11 cellular contexts compared by ENCODE assay signal in genomic region chr4:41418444-41418843, GRCh38.
DNase-seq lines count a peak whose midpoint lies in the region; ATAC-seq and TF ChIP-seq lines count a peak whose summit lies in the region.
"Had no signal": no experiment of that assay in that cellular context is flagged by ENCODE, and none has a peak within 500 bp of the region (broad histone marks: within the 10 kb centered on the region; RNA-seq: fewer than 3 reads in every experiment).

No MANE protein-coding gene starts in this region.

- H3K27me3 ChIP-seq in cardiac muscle cell, result peaks cover 7% of the 10 kb centered on the region
- H3K27me3 ChIP-seq in osteoblast (ENCODE audit: insufficient read depth, low read length), result no peaks in the 10 kb centered on the region
- no peaks in the 10 kb centered on the region for H3K27me3 ChIP-seq in hepatocyte

- in situ Hi-C loops in GM13976 (cut with MboI; ENCODE audit: low sequenced_read_pairs, unreplicated experiment), result no loop called here

- no peak for TF ChIP-seq CTCF in AG10803 (conservative IDR thresholded peaks at IDR 0.05; ENCODE audit: low read length)
- no peak for TF ChIP-seq CTCF in cardiac muscle cell (IDR thresholded peaks at IDR 0.05; ENCODE audit: low read depth, low read length)
- TF ChIP-seq CTCF in osteoblast (IDR thresholded peaks at IDR 0.05; ENCODE audit: extremely low read depth, low read depth, low read length), result no peak
- TF ChIP-seq CTCF in hepatocyte (IDR thresholded peaks at IDR 0.05; ENCODE audit: poor library complexity), result no peak
- no peak for TF ChIP-seq CTCF in GM13976 (IDR thresholded peaks at IDR 0.05; ENCODE audit: borderline replicate concordance, control extremely low read depth, extremely low read depth, insufficient read depth, missing control alignments)

- H4K20me1 ChIP-seq in osteoblast (ENCODE audit: insufficient read depth, low read length), result no peaks in the 10 kb centered on the region
- H4K20me1 ChIP-seq in hepatocyte (ENCODE audit: insufficient read depth, poor library complexity, severe bottlenecking), result no peaks in the 10 kb centered on the region
- H4K20me1 ChIP-seq: BLaER1 treated with 17β-estradiol and CSF1 and Interleukin-3, amounts not matched to agents 10 nM and 100 nM had no signal

- H3K4me2 ChIP-seq in osteoblast (ENCODE audit: insufficient read depth, low read length) (no peak overlapping the region), hepatocyte (no peak overlapping the region)
- H3K4me2 ChIP-seq: BLaER1 treated with 17β-estradiol and CSF1 and Interleukin-3, amounts not matched to agents 10 nM and 100 nM had no signal

- WGBS in hepatocyte (ENCODE audit: low lambda C conversion rate, missing lambda C conversion rate), result 51% methylated on average over 8 of the region's 8 CpGs

- no peaks in the 10 kb centered on the region for H3K36me3 ChIP-seq in cardiac muscle cell
- no peaks in the 10 kb centered on the region for H3K36me3 ChIP-seq in osteoblast (ENCODE audit: insufficient read depth, low read length)
- no peaks in the 10 kb centered on the region for H3K36me3 ChIP-seq in hepatocyte (replicated peaks; ENCODE audit: insufficient read depth, low read depth)
- H3K36me3 ChIP-seq: BLaER1 treated with 17β-estradiol and CSF1 and Interleukin-3, amounts not matched to agents 10 nM and 100 nM had no signal

- no peaks in the 10 kb centered on the region for H3K4me1 ChIP-seq in cardiac muscle cell (ENCODE audit: low read depth)
- no peaks in the 10 kb centered on the region for H3K4me1 ChIP-seq in osteoblast (ENCODE audit: insufficient read depth, low read length)
- no peaks in the 10 kb centered on the region for H3K4me1 ChIP-seq in hepatocyte (ENCODE audit: insufficient read depth)

- H3K4me3 ChIP-seq in AG10803 (ENCODE audit: low read length) (no peak overlapping the region), cardiac muscle cell (no peak overlapping the region), osteoblast (ENCODE audit: insufficient read depth, low read length) (no peak overlapping the region), hepatocyte (no peak overlapping the region)
- H3K4me3 ChIP-seq: BLaER1 treated with 17β-estradiol and CSF1 and Interleukin-3, amounts not matched to agents 10 nM and 100 nM had no signal

- no peak for ATAC-seq in GM19452 (IDR thresholded peaks at IDR 0.05; ENCODE audit: unreplicated experiment)

- H3K9me2 ChIP-seq in hepatocyte (replicated peaks; ENCODE audit: insufficient read depth), result no peaks in the 10 kb centered on the region

- H2AFZ ChIP-seq in osteoblast (ENCODE audit: low read length) (no peak overlapping the region), hepatocyte (no peak overlapping the region)

- H3K27ac ChIP-seq in cardiac muscle cell, result no peak overlapping the region
- no peak overlapping the region for H3K27ac ChIP-seq in osteoblast (ENCODE audit: low read depth, low read length)
- H3K27ac ChIP-seq in hepatocyte, result no peak overlapping the region
- H3K27ac ChIP-seq: BLaER1 treated with 17β-estradiol and CSF1 and Interleukin-3, amounts not matched to agents 10 nM and 100 nM had no signal

- H3K9me3 ChIP-seq in cardiac muscle cell (ENCODE audit: low read depth) (no peaks in the 10 kb centered on the region), osteoblast (ENCODE audit: low read depth, low read length) (no peaks in the 10 kb centered on the region), hepatocyte (ENCODE audit: low read depth) (no peaks in the 10 kb centered on the region)
- H3K9me3 ChIP-seq: BLaER1 treated with 17β-estradiol and CSF1 and Interleukin-3, amounts not matched to agents 10 nM and 100 nM had no signal

- no peaks in the 10 kb centered on the region for H3K79me2 ChIP-seq in osteoblast (ENCODE audit: insufficient read depth, low read length)
- H3K79me2 ChIP-seq in hepatocyte, result no peaks in the 10 kb centered on the region

- DNase-seq in AG10803 (ENCODE audit: low read depth), result peak; percentile 85
- peak; percentile 98 for DNase-seq in amniotic epithelial cell (ENCODE audit: low read depth)
- DNase-seq in cardiac muscle cell (ENCODE audit: low read depth in 1 of 2, low spot score in 1 of 2), result peak; percentile 7 to 74
- peak; percentile 31 for DNase-seq in osteoblast (ENCODE audit: insufficient read length, low spot score, missing footprints)
- DNase-seq in hepatocyte (ENCODE audit: low spot score), result no peak
- DNase-seq in COR-L47 (lab: John Stamatoyannopoulos, UW), result no peak
- no peak for DNase-seq in GM13976 (ENCODE audit: low spot score)
- DNase-seq: NCI-H2081; stimulated activated CD4-positive, alpha-beta T cell treated with anti-CD3 and anti-CD28 coated beads, Interleukin-12 subunit alpha, Interleukin-12 subunit beta, amount 100 ng/mL, for 4 hours had no signal

Comparison
In these comparisons a context has a peak if more than half of its experiments do, and no peak if none do; other contexts are left out.
1. DNase-seq: peak in AG10803 (single experiment), amniotic epithelial cell (single experiment), cardiac muscle cell (2 of 2) and osteoblast (single experiment); none in hepatocyte (single experiment), COR-L47 (single experiment) and GM13976 (single experiment).